Comparison of ENCODE assay signal across 8 cellular contexts in genomic region chr9:84261082-84261746, GRCh38.
DNase-seq lines count a peak whose midpoint lies in the region; ATAC-seq, FAIRE-seq and TF ChIP-seq lines count a peak whose summit lies in the region.

No MANE protein-coding gene starts in this region.

- no peak for TF ChIP-seq POLR2A in thyroid gland (IDR thresholded peaks at IDR 0.05)

- peaks cover 6% of the 10 kb centered on the region for H3K4me1 Mint-ChIP-seq in CD8-positive, alpha-beta T cell (ENCODE audit: low read depth)

- POLR2A ChIA-PET in CD8-positive, alpha-beta T cell (lab: Charles Lee) = no interaction called here
- POLR2A ChIA-PET in Panc1 (lab: Charles Lee) = interaction anchor here (0.6 kb wide), 1 partner anchor 9 kb away, joined by 6 read pairs; no protein-coding TSS in a partner anchor

- peak overlapping the region; percentile 43 for H3K4me3 Mint-ChIP-seq in CD8-positive, alpha-beta T cell

- BruUV-seq in Panc1 (replicated peaks; lab: Mats Ljungman, UMichigan) = no TSS peak

- intact Hi-C loops in CD8-positive, alpha-beta T cell (cut with DNase I, micrococcal nuclease) = loop anchor here (1.0 to 5.0 kb wide), 3 partner anchors 54 to 339 kb away; partner anchors contain the start of gene KIF27 (in 1 of the 2)
- intact Hi-C loops in Panc1 (cut with micrococcal nuclease; ENCODE audit: unreplicated experiment) (loop anchor here (2.0 to 5.0 kb wide), 2 partner anchors 322 to 424 kb away; no protein-coding TSS in a partner anchor), thyroid gland (cut with DNase I) (loop anchor here (5.0 kb wide), 1 partner anchor 324 kb away; no protein-coding TSS in a partner anchor)

- H3K4me3 ChIP-seq in CD8-positive, alpha-beta T cell (ENCODE audit: low read depth, low read length) = no peak overlapping the region
- H3K4me3 ChIP-seq in Panc1 (ENCODE audit: low read depth in 2 of 2, low read length in 2 of 2) (no peak overlapping the region), thyroid gland (replicated peaks in 1 of 3) (no peak overlapping the region)

- FAIRE-seq in frontal cortex (lab: Jason Lieb, UNC) = no peak

- H3K4me1 ChIP-seq in CD8-positive, alpha-beta T cell (ENCODE audit: insufficient read depth, low read length) = no peaks in the 10 kb centered on the region
- H3K4me1 ChIP-seq in Panc1 (ENCODE audit: control insufficient read depth, insufficient read depth, low read length) = no peaks in the 10 kb centered on the region
- H3K4me1 ChIP-seq in thyroid gland = peaks cover 4 to 6% of the 10 kb centered on the region in 2 donors

- H3K9me3 ChIP-seq in CD8-positive, alpha-beta T cell (ENCODE audit: low read length) = no peaks in the 10 kb centered on the region
- H3K9me3 ChIP-seq in Panc1 (ENCODE audit: control insufficient read depth, insufficient read depth, low read depth, low read length) (no peaks in the 10 kb centered on the region), thyroid gland (no peaks in the 10 kb centered on the region)

- in situ Hi-C loops in Panc1 (cut with HindIII; ENCODE audit: low pct_unique_long_range_greater_than_20kb, low sequenced_read_pairs) = no loop called here

- H3K9me3 Mint-ChIP-seq in CD8-positive, alpha-beta T cell = no peaks in the 10 kb centered on the region

- no peaks in the 10 kb centered on the region for H3K36me3 Mint-ChIP-seq in CD8-positive, alpha-beta T cell

- no peaks in the 10 kb centered on the region for H3K36me3 ChIP-seq in CD8-positive, alpha-beta T cell (ENCODE audit: insufficient read depth, low read length)
- no peaks in the 10 kb centered on the region for H3K36me3 ChIP-seq in Panc1 (ENCODE audit: control insufficient read depth, insufficient read depth, low read length)
- H3K36me3 ChIP-seq in thyroid gland = no peaks in the 10 kb centered on the region

- H3K27ac Mint-ChIP-seq in CD8-positive, alpha-beta T cell = no peak overlapping the region

- H3K27ac ChIP-seq in CD8-positive, alpha-beta T cell (ENCODE audit: low read depth, low read length) = no peak overlapping the region
- H3K27ac ChIP-seq in Panc1 (ENCODE audit: low read length) (no peak overlapping the region), thyroid gland (no peak overlapping the region)

- no peak for ATAC-seq in CD8-positive, alpha-beta T cell
- ATAC-seq in GM21367 (IDR thresholded peaks at IDR 0.05; ENCODE audit: unreplicated experiment) = peak; percentile 67
- peak; percentile 98 for ATAC-seq in Panc1

- peak; percentile 57 for TF ChIP-seq CTCF in CD8-positive, alpha-beta T cell (IDR thresholded peaks at IDR 0.05)
- TF ChIP-seq CTCF in Panc1 (IDR thresholded peaks at IDR 0.05) = peak; percentile 86
- TF ChIP-seq CTCF in thyroid gland (IDR thresholded peaks at IDR 0.05) = peak; percentile 76 to 94 (median 90)

- no peaks in the 10 kb centered on the region for H3K27me3 ChIP-seq in CD8-positive, alpha-beta T cell (ENCODE audit: insufficient read depth, low read length)
- H3K27me3 ChIP-seq in Panc1 (ENCODE audit: control insufficient read depth, insufficient read depth, low read length) = peaks cover 5% of the 10 kb centered on the region
- no peaks in the 10 kb centered on the region for H3K27me3 ChIP-seq in thyroid gland

- CTCF ChIA-PET in CD8-positive, alpha-beta T cell (lab: Charles Lee) = interaction anchor here (0.7 to 3.4 kb wide), 24 partner anchors 8 to 623 kb away, joined by 3 to 19 read pairs (median 4); partner anchors contain the start of gene UBQLN1
- CTCF ChIA-PET in Panc1 (lab: Charles Lee) = interaction anchor here (0.5 to 1.3 kb wide), 4 partner anchors 311 to 352 kb away, joined by 4 to 6 read pairs (median 4); no protein-coding TSS in a partner anchor

- 32 to 33% methylated on average over 12 of the region's 12 CpGs for WGBS in thyroid gland, 2 donors

- peak in 6 of 7 experiments; percentile 17 to 58 (median 44) for DNase-seq in CD8-positive, alpha-beta T cell
- DNase-seq in Kasumi-1 (lab: John Stamatoyannopoulos, UW) = peak; percentile 70
- DNase-seq in Panc1 (ENCODE audit: low read depth, low spot score) = peak; percentile 59
- peak; percentile 80 for DNase-seq in activated effector memory CD4-positive, alpha-beta T cell treated with anti-CD3 and anti-CD28 coated beads, Interleukin-2, amount 50 U/mL, for 16 hours
- DNase-seq in frontal cortex (ENCODE audit: low spot score in 2 of 2) = peak; percentile 22 to 62
- DNase-seq in nucleus accumbens (lab: John Stamatoyannopoulos, UW) = peak in 54 of 56 donors; percentile 4 to 90 (median 56)
- peak; percentile 91 to 93 for DNase-seq in thyroid gland

- peaks cover 3% of the 10 kb centered on the region for H3K27me3 Mint-ChIP-seq in CD8-positive, alpha-beta T cell (ENCODE audit: low read depth)

Comparison
In these comparisons a context has a peak if more than half of its experiments do, and no peak if none do; other contexts are left out.
1. DNase-seq: peak in every context shown above with its lines; median percentile 92 in thyroid gland; 80 in activated effector memory CD4-positive, alpha-beta T cell treated with anti-CD3 and anti-CD28 coated beads, Interleukin-2, amount 50 U/mL, for 16 hours; 70 in Kasumi-1; 59 in Panc1; 56 in nucleus accumbens; 44 in CD8-positive, alpha-beta T cell; 42 in frontal cortex.